ENCODE assay signal across 9 cellular contexts in genomic region chr5:149448831-149449714, GRCh38.
DNase-seq lines count a peak whose midpoint lies in the region; ATAC-seq, FAIRE-seq and TF ChIP-seq lines count a peak whose summit lies in the region.
"Had no signal": no experiment of that assay in that cellular context is flagged by ENCODE, and none has a peak within 500 bp of the region (broad histone marks: within the 10 kb centered on the region; RNA-seq: fewer than 3 reads in every experiment).

No MANE protein-coding gene starts in this region.

- CTCF ChIA-PET in GM12878 (lab: Yijun Ruan, JAX), result interaction anchor here (0.9 to 11.2 kb wide), 8 partner anchors 10 to 172 kb away, joined by 3 to 108 read pairs (median 6); no protein-coding TSS in a partner anchor

- H3K4me2 ChIP-seq in Karpas-422 (ENCODE audit: low read depth, low read length, poor library complexity, severe bottlenecking), result peak overlapping the region; percentile 36
- no peak overlapping the region for H3K4me2 ChIP-seq in GM12878 (ENCODE audit: control insufficient read depth, insufficient read depth)

- FAIRE-seq in GM12878 (lab: Jason Lieb, UNC), result no peak

- no peaks in the 10 kb centered on the region for H3K9me2 ChIP-seq in Karpas-422 (replicated peaks; ENCODE audit: insufficient read depth, low read length)

- no peaks in the 10 kb centered on the region for H3K4me1 Mint-ChIP-seq in CD4-positive, CD25-positive, alpha-beta regulatory T cell
- peaks cover 7% of the 10 kb centered on the region for H3K4me1 Mint-ChIP-seq in CD14-positive monocyte

- no peaks in the 10 kb centered on the region for H4K20me1 ChIP-seq in Karpas-422 (ENCODE audit: insufficient read depth, low read depth, low read length)
- H4K20me1 ChIP-seq in GM12878 (ENCODE audit: control insufficient read depth, insufficient read depth), result no peaks in the 10 kb centered on the region

- TF ChIP-seq CTCF in GM12878 (IDR thresholded peaks at IDR 0.05 in 2 of 3, conservative IDR thresholded peaks at IDR 0.05 in 1 of 3; ENCODE audit: control insufficient read depth in 2 of 3, extremely low read depth in 1 of 3, insufficient read depth in 1 of 3, low read depth in 3 of 3, low read length in 3 of 3), result peak; percentile 17 to 36 (median 18); a peak in 2 of 6 replicates
- TF ChIP-seq CTCF in ovary (IDR thresholded peaks at IDR 0.05), result no peak
- no peak for TF ChIP-seq CTCF in CD14-positive monocyte (IDR thresholded peaks at IDR 0.05)

- no peak overlapping the region for H3K4me3 ChIP-seq in CD4-positive, CD25-positive, alpha-beta regulatory T cell (ENCODE audit: low read depth, low read length)
- no peak overlapping the region for H3K4me3 ChIP-seq in Karpas-422 (ENCODE audit: low read length)
- H3K4me3 ChIP-seq in GM12878, result no peak overlapping the region
- no peak overlapping the region for H3K4me3 ChIP-seq in mucosa of rectum (ENCODE audit: low read length in 2 of 2)
- H3K4me3 ChIP-seq in ovary, result no peak overlapping the region
- H3K4me3 ChIP-seq: lung had no signal

- H3K36me3 ChIP-seq in CD4-positive, CD25-positive, alpha-beta regulatory T cell (ENCODE audit: control insufficient read depth, insufficient read depth, low read length), result no peaks in the 10 kb centered on the region
- H3K36me3 ChIP-seq in Karpas-422 (ENCODE audit: insufficient read depth, low read length) (no peaks in the 10 kb centered on the region), GM12878 (ENCODE audit: control insufficient read depth in 2 of 2, insufficient read depth in 2 of 2, low read length in 1 of 2) (no peaks in the 10 kb centered on the region), mucosa of rectum (ENCODE audit: control insufficient read depth in 2 of 2, insufficient read depth in 2 of 2, low read length in 2 of 2) (no peaks in the 10 kb centered on the region), ovary (no peaks in the 10 kb centered on the region)

- WGBS in GM12878 (ENCODE audit: insufficient coverage, insufficient replicate concordance, low lambda C conversion rate, missing lambda C conversion rate), result 34% methylated on average over 7 of the region's 7 CpGs
- WGBS in ovary, 3 donors, result 81 to 85% (median 84%) methylated on average over 7 of the region's 7 CpGs

- no peaks in the 10 kb centered on the region for H3K79me2 ChIP-seq in Karpas-422 (ENCODE audit: low read length)
- H3K79me2 ChIP-seq in GM12878 (ENCODE audit: control insufficient read depth, insufficient read depth, low read length), result no peaks in the 10 kb centered on the region

- no peak for TF ChIP-seq POLR2A in GM12878 (IDR thresholded peaks at IDR 0.05; ENCODE audit: low read depth, low read length)
- no peak for TF ChIP-seq POLR2A in ovary (IDR thresholded peaks at IDR 0.05)

- H3K27me3 Mint-ChIP-seq in CD4-positive, CD25-positive, alpha-beta regulatory T cell, result no peaks in the 10 kb centered on the region
- H3K27me3 Mint-ChIP-seq in CD14-positive monocyte (ENCODE audit: low read depth in 3 of 3), result peaks cover 0 to 3% (median 2%) of the 10 kb centered on the region in 3 donors

- peak; percentile 34 for TF ChIP-seq RAD21 in GM12878 (IDR thresholded peaks at IDR 0.05; ENCODE audit: insufficient read depth, low read depth, low read length)

- SMC1A ChIA-PET in GM12878 (lab: Charles Lee; ENCODE audit: uncharacterized antibody, unreplicated experiment), result interaction anchor here (0.6 to 4.3 kb wide), 2 partner anchors 170 to 227 kb away, joined by 4 to 20 read pairs; no protein-coding TSS in a partner anchor

- H3K36me3 Mint-ChIP-seq in CD4-positive, CD25-positive, alpha-beta regulatory T cell, result no peaks in the 10 kb centered on the region
- no peaks in the 10 kb centered on the region for H3K36me3 Mint-ChIP-seq in CD14-positive monocyte

- H3K9ac ChIP-seq in Karpas-422 (ENCODE audit: low read length), result no peak overlapping the region
- no peak overlapping the region for H3K9ac ChIP-seq in GM12878 (ENCODE audit: control insufficient read depth, insufficient read depth, low read length)
- no peak overlapping the region for H3K9ac ChIP-seq in mucosa of rectum (ENCODE audit: low read depth in 1 of 2, low read length in 2 of 2)

- H3K27me3 ChIP-seq in CD4-positive, CD25-positive, alpha-beta regulatory T cell (ENCODE audit: control insufficient read depth, insufficient read depth, low read length), result no peaks in the 10 kb centered on the region
- H3K27me3 ChIP-seq in Karpas-422 (ENCODE audit: low read length), result no peaks in the 10 kb centered on the region
- no peaks in the 10 kb centered on the region for H3K27me3 ChIP-seq in GM12878 (replicated peaks in 1 of 2; ENCODE audit: control insufficient read depth in 2 of 2, insufficient read depth in 2 of 2, low read length in 1 of 2)
- H3K27me3 ChIP-seq in mucosa of rectum (ENCODE audit: control insufficient read depth in 2 of 2, insufficient read depth in 2 of 2, low read length in 2 of 2), result no peaks in the 10 kb centered on the region
- H3K27me3 ChIP-seq in ovary, result no peaks in the 10 kb centered on the region

- peak overlapping the region in 2 of 3 donors; percentile 28 to 29 for H3K27ac Mint-ChIP-seq in CD4-positive, CD25-positive, alpha-beta regulatory T cell
- H3K27ac Mint-ChIP-seq in CD14-positive monocyte, result no peak overlapping the region

- in situ Hi-C loops in GM12878 (cut with MboI), result no loop called here

- peaks cover 0 to 2% (median 0%) of the 10 kb centered on the region in 7 donors for H3K9me3 Mint-ChIP-seq in CD4-positive, CD25-positive, alpha-beta regulatory T cell
- H3K9me3 Mint-ChIP-seq in CD14-positive monocyte, result peaks cover 5 to 11% (median 8%) of the 10 kb centered on the region in 7 donors

- TF ChIP-seq EP300 in GM12878 (IDR thresholded peaks at IDR 0.05; ENCODE audit: borderline replicate concordance in 1 of 2, control insufficient read depth in 1 of 2, low read depth in 2 of 2, low read length in 2 of 2) (no peak), ovary (IDR thresholded peaks at IDR 0.05) (no peak)

- no peak for DNase-seq in CD4-positive, CD25-positive, alpha-beta regulatory T cell
- DNase-seq in Karpas-422 (peak; percentile 81), GM12878 (ENCODE audit: low read depth, low spot score) (no peak), ovary (no peak), RKO (ENCODE audit: low spot score) (no peak), CD14-positive monocyte (ENCODE audit: low spot score) (no peak)

- H3K27ac ChIP-seq in CD4-positive, CD25-positive, alpha-beta regulatory T cell (ENCODE audit: insufficient read depth, low read length, poor library complexity, severe bottlenecking), result no peak overlapping the region
- H3K27ac ChIP-seq in Karpas-422 (ENCODE audit: low read length) (no peak overlapping the region), GM12878 (ENCODE audit: control insufficient read depth, insufficient read depth) (no peak overlapping the region), mucosa of rectum (ENCODE audit: low read depth in 2 of 2, low read length in 2 of 2) (peak overlapping the region; percentile 89 to 93), ovary (peak overlapping the region in 1 of 2 donors; percentile 76)

- no peak for ATAC-seq in CD4-positive, CD25-positive, alpha-beta regulatory T cell (ENCODE audit: low read depth in 2 of 2)
- peak; percentile 54 for ATAC-seq in GM12878
- ATAC-seq in HG03469 (IDR thresholded peaks at IDR 0.05; ENCODE audit: unreplicated experiment), result no peak

- H3K9me3 ChIP-seq in CD4-positive, CD25-positive, alpha-beta regulatory T cell (ENCODE audit: control insufficient read depth in 2 of 2, low read length in 2 of 2), result no peaks in the 10 kb centered on the region
- no peaks in the 10 kb centered on the region for H3K9me3 ChIP-seq in Karpas-422 (ENCODE audit: low read length)
- H3K9me3 ChIP-seq in GM12878 (replicated peaks; ENCODE audit: control insufficient read depth, insufficient read depth, low read length), result no peaks in the 10 kb centered on the region; the same call in 2 of the 3 replicates
- no peaks in the 10 kb centered on the region for H3K9me3 ChIP-seq in mucosa of rectum (ENCODE audit: control insufficient read depth in 2 of 2, low read length in 2 of 2)
- H3K9me3 ChIP-seq in ovary, result no peaks in the 10 kb centered on the region

- BruUV-seq in GM12878 (replicated peaks; lab: Mats Ljungman, UMichigan), result no TSS peak

- RAD21 ChIA-PET in GM12878 (lab: Charles Lee; ENCODE audit: unreplicated experiment), result interaction anchor here (1.0 to 1.3 kb wide), 2 partner anchors 169 to 170 kb away, joined by 4 read pairs; no protein-coding TSS in a partner anchor

- H3K4me3 Mint-ChIP-seq in CD4-positive, CD25-positive, alpha-beta regulatory T cell, result no peak overlapping the region
- no peak overlapping the region for H3K4me3 Mint-ChIP-seq in CD14-positive monocyte

- 0 out of 2 replicates have a peak overlapping the region, but pooled peaks have one; percentile 32 for H2AFZ ChIP-seq in Karpas-422 (ENCODE audit: low read length)
- no peak overlapping the region for H2AFZ ChIP-seq in GM12878 (ENCODE audit: control insufficient read depth, low read depth, low read length)

- no peaks in the 10 kb centered on the region for H3K4me1 ChIP-seq in CD4-positive, CD25-positive, alpha-beta regulatory T cell (ENCODE audit: control insufficient read depth, insufficient read depth, low read length, poor library complexity, severe bottlenecking)
- H3K4me1 ChIP-seq in Karpas-422 (ENCODE audit: low read length), result peaks cover 12% of the 10 kb centered on the region
- no peaks in the 10 kb centered on the region for H3K4me1 ChIP-seq in GM12878 (ENCODE audit: control insufficient read depth, insufficient read depth, low read length)
- peaks cover 38 to 43% of the 10 kb centered on the region in 2 donors for H3K4me1 ChIP-seq in mucosa of rectum (ENCODE audit: control insufficient read depth in 2 of 2, insufficient read depth in 2 of 2, low read length in 2 of 2)
- peaks cover 31% of the 10 kb centered on the region for H3K4me1 ChIP-seq in ovary (ENCODE audit: insufficient read depth)

- POLR2A ChIA-PET in GM12878 (lab: Charles Lee), result no interaction called here

- intact Hi-C loops in GM12878 (cut with micrococcal nuclease; ENCODE audit: unreplicated experiment) (no loop called here), ovary (cut with DNase I) (loop anchor here in 1 of 4 donors (5.0 kb wide), 1 partner anchor 103 kb away; the partner anchor contains the start of gene CSNK1A1), CD14-positive monocyte (cut with micrococcal nuclease) (no loop called here)

TF ChIP-seq in GM12878, 131 proteins besides CTCF, POLR2A, EP300 and RAD21 (continues in another document):
- TF ChIP-seq MTA2 (IDR thresholded peaks at IDR 0.05; ENCODE audit: low read depth) (no peak), ZNF274 (IDR thresholded peaks at IDR 0.05; ENCODE audit: insufficient read depth, insufficient read length) (no peak), SMC3 (IDR thresholded peaks at IDR 0.05; ENCODE audit: borderline replicate concordance, low read length) (peak; percentile 16; the same call in 1 of the 2 replicates), E2F4 (IDR thresholded peaks at IDR 0.05; ENCODE audit: low read depth, low read length) (no peak)

Comparison
In these comparisons a context has a peak if more than half of its experiments do, and no peak if none do; other contexts are left out.
1. H3K27ac ChIP-seq: peak in mucosa of rectum (2 of 2); none in CD4-positive, CD25-positive, alpha-beta regulatory T cell (single experiment), Karpas-422 (single experiment) and GM12878 (single experiment).
2. H3K27ac Mint-ChIP-seq: peak in CD4-positive, CD25-positive, alpha-beta regulatory T cell (2 of 3); none in CD14-positive monocyte (0 of 7).
3. CTCF ChIP-seq: peak in GM12878 (3 of 3); none in ovary (0 of 3) and CD14-positive monocyte (single experiment).